In genomic region chr2:126700073-126700581, GRCh38 we compare ENCODE assay signal across 1 cellular context.
TF ChIP-seq lines count a peak whose summit lies in the region.

No MANE protein-coding gene starts in this region.

TF ChIP-seq in GM23338, 12 proteins besides CTCF, POLR2A, EP300 and RAD21 (continued from another document):
- TF ChIP-seq ZNF462 (CRISPR knock-in tag; IDR thresholded peaks at IDR 0.05) (peak; percentile 97), ZNF331 (CRISPR knock-in tag; IDR thresholded peaks at IDR 0.05; ENCODE audit: low read depth) (no peak)
TF ChIP-seq in GM23338: peak in this region for 2.
